In the genomic region with DNA sequence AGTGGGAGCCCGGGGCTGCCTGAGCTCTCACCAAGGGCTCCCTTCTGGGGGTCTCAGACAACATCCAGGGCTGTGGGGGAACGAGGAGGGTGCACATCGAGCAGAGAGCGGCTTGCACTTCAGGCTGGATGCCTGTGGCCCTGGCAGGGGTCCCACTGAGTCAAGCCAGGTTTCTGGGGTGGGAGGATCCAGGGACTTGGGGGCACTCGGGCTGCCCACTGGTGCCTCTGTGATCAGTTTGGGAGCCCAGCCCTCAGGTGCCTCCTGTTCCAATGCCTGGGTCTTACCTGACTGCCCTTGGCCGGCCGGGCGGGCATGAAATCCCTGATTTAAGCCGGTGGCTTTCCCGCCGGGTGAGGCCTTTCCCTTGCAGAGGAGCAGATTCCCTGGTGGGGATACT, we compare ENCODE assay signal across 22 cellular contexts. TPM values are rescaled to one million over a fixed set of nuclear protein-coding genes. Genes with fewer than 3 reads are reported as not detected.
"Had no signal": no experiment of that assay in that cellular context is flagged by ENCODE, and none has a peak within 500 bp of the region (broad histone marks: within the 10 kb centered on the region; RNA-seq: fewer than 3 reads in every experiment).

No MANE protein-coding gene starts in this region.

- H3K9ac ChIP-seq: KMS-11, SK-N-SH had no signal

- H3K9me3 ChIP-seq: ascending aorta, SJCRH30, SK-N-SH had no signal

- H3K36me3 Mint-ChIP-seq: activated naive CD4-positive, alpha-beta T cell treated with anti-CD3 and anti-CD28 coated beads, Interleukin-2, amount 50 U/mL, for 24 hours had no signal

- H3K4me3 ChIP-seq: ascending aorta, SJCRH30 had no signal

- H3K4me3 Mint-ChIP-seq: activated CD4-positive, alpha-beta memory T cell treated with anti-CD3 and anti-CD28 coated beads, Interleukin-2, amount 10 ng/mL, durations not matched to agents 7 days and 5 days; activated CD4-positive, alpha-beta T cell treated with anti-CD3 and anti-CD28 coated beads for 36 hours; activated naive CD4-positive, alpha-beta T cell treated with anti-CD3 and anti-CD28 coated beads, Interleukin-2, amount 50 U/mL, for 24 hours; brain had no signal

- H3K27me3 Mint-ChIP-seq: brain had no signal

- ATAC-seq: activated CD4-positive, alpha-beta T cell treated with anti-CD3 and anti-CD28 coated beads for 36 hours; Panc1 had no signal

- H3K4me1 ChIP-seq: ascending aorta, SJCRH30 had no signal

- H3K9me3 Mint-ChIP-seq: activated CD4-positive, alpha-beta memory T cell treated with anti-CD3 and anti-CD28 coated beads, Interleukin-2, amount 10 ng/mL, durations not matched to agents 7 days and 5 days; activated naive CD4-positive, alpha-beta T cell treated with anti-CD3 and anti-CD28 coated beads, Interleukin-2, amount 50 U/mL, for 24 hours; brain had no signal

- H3K4me2 ChIP-seq: KMS-11, SK-N-SH had no signal

- H3K27ac Mint-ChIP-seq: activated CD4-positive, alpha-beta memory T cell treated with anti-CD3 and anti-CD28 coated beads, Interleukin-2, amount 10 ng/mL, durations not matched to agents 7 days and 5 days; activated CD4-positive, alpha-beta T cell treated with anti-CD3 and anti-CD28 coated beads for 36 hours had no signal

- DNase-seq: activated CD4-positive, alpha-beta memory T cell treated with anti-CD3 and anti-CD28 coated beads, Interleukin-2, amount 10 ng/mL, durations not matched to agents 7 days and 5 days; activated CD4-positive, alpha-beta T cell treated with anti-CD3 and anti-CD28 coated beads for 36 hours; activated CD4-positive, alpha-beta T cell treated with anti-CD3 and anti-CD28 coated beads, Interleukin-2, amount 50 U/mL, for 1 hour; activated naive CD4-positive, alpha-beta T cell; activated T-cell treated with anti-CD3 and anti-CD28 coated beads for 4 hours; amniotic stem cell; NCI-H1092; NCI-H2029; NCI-H2107; NCI-H510A treated with DMSO at 0.1 percent for 48 hours; OCI-M1; Right ventricle myocardium superior; RPMI8226; SJCRH30; T-helper 1 cell had no signal

- H3K27ac ChIP-seq: ascending aorta, KMS-11, SJCRH30, VCaP had no signal

RNA-seq across cellular contexts. Expression of a gene that starts 0.5 kb away (rescaled TPM):
- polyA plus RNA-seq: SK-N-SH had no signal

RNA-seq across cellular contexts. Expression of a gene that starts 39.2 kb away (rescaled TPM):
- polyA plus RNA-seq: SK-N-SH had no signal

RNA-seq across cellular contexts. Expression of a gene that starts 57.8 kb away (rescaled TPM):
- polyA plus RNA-seq: SK-N-SH had no signal
